Comparison of ENCODE assay signal across 12 cellular contexts in genomic region chr7:13829914-13830603, GRCh38.
DNase-seq lines count a peak whose midpoint lies in the region; ATAC-seq and TF ChIP-seq lines count a peak whose summit lies in the region.
"Had no signal": no experiment of that assay in that cellular context is flagged by ENCODE, and none has a peak within 500 bp of the region (broad histone marks: within the 10 kb centered on the region; RNA-seq: fewer than 3 reads in every experiment).

No MANE protein-coding gene starts in this region.

- peak overlapping the region; percentile 27 for H3K9ac ChIP-seq in skeletal muscle satellite cell (ENCODE audit: low read depth, low read length)

- no peaks in the 10 kb centered on the region for H3K9me3 ChIP-seq in skeletal muscle satellite cell (replicated peaks; ENCODE audit: low read length)
- H3K9me3 ChIP-seq: neutrophil had no signal

- H3K4me3 ChIP-seq in fibroblast of the aortic adventitia (ENCODE audit: low read depth, low read length) = no peak overlapping the region
- no peak overlapping the region for H3K4me3 ChIP-seq in skeletal muscle satellite cell (ENCODE audit: low read length)

- H3K4me1 ChIP-seq in skeletal muscle satellite cell (ENCODE audit: control insufficient read depth, insufficient read depth, low read length) = peaks cover 39% of the 10 kb centered on the region

- DNase-seq in NCI-H345 (lab: John Stamatoyannopoulos, UW) (peak; percentile 67), NCI-H345 treated with DMSO at 0.1 percent for 48 hours (lab: John Stamatoyannopoulos, UW; ENCODE audit: unreplicated experiment) (no peak), OCI-M1 (lab: John Stamatoyannopoulos, UW) (peak; percentile 1), fibroblast of the aortic adventitia (ENCODE audit: low read depth) (peak; percentile 90), NCI-H82 (lab: John Stamatoyannopoulos, UW) (no peak), NCI-H128 (lab: John Stamatoyannopoulos, UW; ENCODE audit: unreplicated experiment) (no peak)
- DNase-seq: ACHN; activated T-cell treated with anti-CD3 and anti-CD28 coated beads, Interleukin-2, amount 50 U/mL, for 1 hour; stimulated activated CD4-positive, alpha-beta T cell treated with anti-CD3 and anti-CD28 coated beads, Interleukin-4, amount 100 ng/mL, for 4 hours had no signal

- no peaks in the 10 kb centered on the region for H3K27me3 ChIP-seq in skeletal muscle satellite cell (ENCODE audit: control insufficient read depth, insufficient read depth, low read length)
- H3K27me3 ChIP-seq: neutrophil had no signal

- H3K36me3 ChIP-seq in skeletal muscle satellite cell (ENCODE audit: insufficient read depth, low read length) = no peaks in the 10 kb centered on the region
- H3K36me3 ChIP-seq: neutrophil had no signal

- ATAC-seq in HG02852 (IDR thresholded peaks at IDR 0.05; ENCODE audit: unreplicated experiment) = no peak

- no peak overlapping the region for H3K4me2 ChIP-seq in skeletal muscle satellite cell (ENCODE audit: low read length)

- no peak for TF ChIP-seq CTCF in fibroblast of the aortic adventitia (IDR thresholded peaks at IDR 0.05; ENCODE audit: insufficient read depth, low read length)

Comparison
In these comparisons a context has a peak if more than half of its experiments do, and no peak if none do; other contexts are left out.
1. DNase-seq: peak in NCI-H345 (single experiment), OCI-M1 (single experiment) and fibroblast of the aortic adventitia (single experiment); none in NCI-H345 treated with DMSO at 0.1 percent for 48 hours (single experiment), NCI-H82 (single experiment) and NCI-H128 (single experiment).